Comparison of ENCODE assay signal across 1 cellular context in the genomic region with DNA sequence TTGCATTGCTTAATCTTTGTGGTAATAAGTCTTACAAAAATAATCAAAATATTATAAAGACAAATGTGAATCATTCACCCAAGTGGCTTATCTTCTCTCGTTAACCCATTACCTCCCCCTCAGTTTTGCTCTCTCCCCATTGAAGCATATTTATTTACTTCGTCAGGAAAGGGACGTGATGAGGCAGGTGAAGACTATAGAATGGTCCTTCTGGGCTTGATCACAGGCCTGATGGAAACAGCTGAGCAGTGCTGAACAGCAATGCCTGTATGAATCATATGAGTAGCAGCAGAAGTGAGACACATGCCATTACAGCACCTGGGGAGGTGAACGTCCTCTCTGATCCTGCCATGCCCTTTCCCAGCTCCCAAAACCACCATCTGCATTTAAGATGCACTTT.
TF ChIP-seq lines count a peak whose summit lies in the region.

No MANE protein-coding gene starts in this region.

TF ChIP-seq in SK-N-SH, 30 proteins besides CTCF, POLR2A, EP300 and RAD21 (continued from another document):
- TF ChIP-seq, protein P1, sequence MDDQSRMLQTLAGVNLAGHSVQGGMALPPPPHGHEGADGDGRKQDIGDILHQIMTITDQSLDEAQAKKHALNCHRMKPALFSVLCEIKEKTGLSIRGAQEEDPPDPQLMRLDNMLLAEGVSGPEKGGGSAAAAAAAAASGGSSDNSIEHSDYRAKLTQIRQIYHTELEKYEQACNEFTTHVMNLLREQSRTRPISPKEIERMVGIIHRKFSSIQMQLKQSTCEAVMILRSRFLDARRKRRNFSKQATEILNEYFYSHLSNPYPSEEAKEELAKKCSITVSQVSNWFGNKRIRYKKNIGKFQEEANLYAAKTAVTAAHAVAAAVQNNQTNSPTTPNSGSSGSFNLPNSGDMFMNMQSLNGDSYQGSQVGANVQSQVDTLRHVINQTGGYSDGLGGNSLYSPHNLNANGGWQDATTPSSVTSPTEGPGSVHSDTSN (IDR thresholded peaks at IDR 0.05), result no peak
- TF ChIP-seq GABPA (IDR thresholded peaks at IDR 0.05; ENCODE audit: low read depth) (no peak), TAF1 (IDR thresholded peaks at IDR 0.05; ENCODE audit: borderline replicate concordance, low read depth, low read length) (no peak), ELF1 (IDR thresholded peaks at IDR 0.05) (no peak), CHD2 (IDR thresholded peaks at IDR 0.05; ENCODE audit: low read length, partially characterized antibody) (no peak), SIN3A (IDR thresholded peaks at IDR 0.05; ENCODE audit: borderline replicate concordance, low read depth, low read length) (no peak), FOXJ3 (CRISPR knock-in tag; IDR thresholded peaks at IDR 0.05) (no peak), MAX (IDR thresholded peaks at IDR 0.05; ENCODE audit: low read depth) (no peak), ZBTB33 (IDR thresholded peaks at IDR 0.05; ENCODE audit: borderline replicate concordance, low read depth) (no peak), YY1 (IDR thresholded peaks at IDR 0.05; ENCODE audit: low read depth) (no peak), JUND (IDR thresholded peaks at IDR 0.05) (no peak), MEF2A (IDR thresholded peaks at IDR 0.05; ENCODE audit: borderline replicate concordance, low read depth) (no peak), FOXM1 (IDR thresholded peaks at IDR 0.05; ENCODE audit: low read depth) (no peak), IRF3 (IDR thresholded peaks at IDR 0.05; ENCODE audit: low read depth, low read length) (no peak), RXRA (IDR thresholded peaks at IDR 0.05; ENCODE audit: borderline replicate concordance, low read depth) (no peak)
- TF ChIP-seq, protein P2, sequence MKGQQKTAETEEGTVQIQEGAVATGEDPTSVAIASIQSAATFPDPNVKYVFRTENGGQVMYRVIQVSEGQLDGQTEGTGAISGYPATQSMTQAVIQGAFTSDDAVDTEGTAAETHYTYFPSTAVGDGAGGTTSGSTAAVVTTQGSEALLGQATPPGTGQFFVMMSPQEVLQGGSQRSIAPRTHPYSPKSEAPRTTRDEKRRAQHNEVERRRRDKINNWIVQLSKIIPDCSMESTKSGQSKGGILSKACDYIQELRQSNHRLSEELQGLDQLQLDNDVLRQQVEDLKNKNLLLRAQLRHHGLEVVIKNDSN (IDR thresholded peaks at IDR 0.05; ENCODE audit: borderline replicate concordance, low read depth), result no peak
- TF ChIP-seq, protein P3, sequence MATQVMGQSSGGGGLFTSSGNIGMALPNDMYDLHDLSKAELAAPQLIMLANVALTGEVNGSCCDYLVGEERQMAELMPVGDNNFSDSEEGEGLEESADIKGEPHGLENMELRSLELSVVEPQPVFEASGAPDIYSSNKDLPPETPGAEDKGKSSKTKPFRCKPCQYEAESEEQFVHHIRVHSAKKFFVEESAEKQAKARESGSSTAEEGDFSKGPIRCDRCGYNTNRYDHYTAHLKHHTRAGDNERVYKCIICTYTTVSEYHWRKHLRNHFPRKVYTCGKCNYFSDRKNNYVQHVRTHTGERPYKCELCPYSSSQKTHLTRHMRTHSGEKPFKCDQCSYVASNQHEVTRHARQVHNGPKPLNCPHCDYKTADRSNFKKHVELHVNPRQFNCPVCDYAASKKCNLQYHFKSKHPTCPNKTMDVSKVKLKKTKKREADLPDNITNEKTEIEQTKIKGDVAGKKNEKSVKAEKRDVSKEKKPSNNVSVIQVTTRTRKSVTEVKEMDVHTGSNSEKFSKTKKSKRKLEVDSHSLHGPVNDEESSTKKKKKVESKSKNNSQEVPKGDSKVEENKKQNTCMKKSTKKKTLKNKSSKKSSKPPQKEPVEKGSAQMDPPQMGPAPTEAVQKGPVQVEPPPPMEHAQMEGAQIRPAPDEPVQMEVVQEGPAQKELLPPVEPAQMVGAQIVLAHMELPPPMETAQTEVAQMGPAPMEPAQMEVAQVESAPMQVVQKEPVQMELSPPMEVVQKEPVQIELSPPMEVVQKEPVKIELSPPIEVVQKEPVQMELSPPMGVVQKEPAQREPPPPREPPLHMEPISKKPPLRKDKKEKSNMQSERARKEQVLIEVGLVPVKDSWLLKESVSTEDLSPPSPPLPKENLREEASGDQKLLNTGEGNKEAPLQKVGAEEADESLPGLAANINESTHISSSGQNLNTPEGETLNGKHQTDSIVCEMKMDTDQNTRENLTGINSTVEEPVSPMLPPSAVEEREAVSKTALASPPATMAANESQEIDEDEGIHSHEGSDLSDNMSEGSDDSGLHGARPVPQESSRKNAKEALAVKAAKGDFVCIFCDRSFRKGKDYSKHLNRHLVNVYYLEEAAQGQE (IDR thresholded peaks at IDR 0.05; ENCODE audit: low read depth, low read length), result no peak
